In the genomic region with DNA sequence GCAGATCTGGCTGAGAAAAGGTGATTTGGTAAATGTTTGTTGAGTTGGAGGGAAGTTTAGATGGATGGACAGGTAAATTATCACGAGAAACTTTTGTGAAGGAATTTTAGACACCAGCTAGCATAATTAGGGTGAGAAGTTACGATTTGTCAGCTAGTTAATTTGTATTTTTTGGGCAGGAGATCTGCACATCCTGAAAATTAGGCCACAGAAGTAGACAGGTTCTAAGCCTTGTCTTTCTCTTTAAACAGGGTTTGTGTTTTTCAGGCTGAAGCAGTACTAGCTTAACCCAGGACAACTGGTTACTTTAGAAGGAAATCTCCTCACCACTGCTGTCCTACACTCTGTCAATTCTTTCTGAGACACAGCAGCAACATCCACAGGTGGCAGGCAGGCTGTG, we compare ENCODE assay signal across 20 cellular contexts.
"Had no signal": no experiment of that assay in that cellular context is flagged by ENCODE, and none has a peak within 500 bp of the region (broad histone marks: within the 10 kb centered on the region; RNA-seq: fewer than 3 reads in every experiment).

No MANE protein-coding gene starts in this region.

- ATAC-seq: left colon; lower lobe of right lung; naive thymus-derived CD4-positive, alpha-beta T cell; stimulated activated effector memory CD8-positive, alpha-beta T cell treated with anti-CD3 and anti-CD28 coated beads, Interleukin-12 subunit alpha, Interleukin-12 subunit beta, amount 100 ng/mL, for 72 hours had no signal

- H3K27ac Mint-ChIP-seq: stimulated activated effector memory CD8-positive, alpha-beta T cell treated with anti-CD3 and anti-CD28 coated beads, Interleukin-12 subunit alpha, Interleukin-12 subunit beta, amount 100 ng/mL, for 72 hours had no signal

- H3K36me3 ChIP-seq: prostate gland, transverse colon had no signal

- H3K27me3 ChIP-seq: esophagus squamous epithelium, heart right ventricle, sigmoid colon, testis, transverse colon had no signal

- H3K27ac ChIP-seq: coronary artery, esophagus squamous epithelium, lower lobe of right lung, prostate gland, sigmoid colon, testis, transverse colon had no signal

- H3K4me3 Mint-ChIP-seq: naive thymus-derived CD4-positive, alpha-beta T cell; nephron; stimulated activated effector memory CD8-positive, alpha-beta T cell treated with anti-CD3 and anti-CD28 coated beads, Interleukin-12 subunit alpha, Interleukin-12 subunit beta, amount 100 ng/mL, for 72 hours had no signal

- H3K27me3 Mint-ChIP-seq: naive thymus-derived CD4-positive, alpha-beta T cell had no signal

- DNase-seq: effector memory CD4-positive, alpha-beta T cell; esophagus squamous epithelium; glutamatergic neuron; hippocampal formation; left colon; left ventricle myocardium superior; lower lobe of right lung; naive thymus-derived CD4-positive, alpha-beta T cell; right cardiac atrium; sigmoid colon; stimulated activated CD4-positive, alpha-beta T cell treated with anti-CD3 and anti-CD28 coated beads, Interleukin-2, amount 100 ng/mL, for 24 hours; stimulated activated CD4-positive, alpha-beta T cell treated with anti-CD3 and anti-CD28 coated beads, Interleukin-4, amount 100 ng/mL, for 24 hours; stimulated activated naive CD4-positive, alpha-beta T cell treated with Interleukin-2 at 50 U/mL for 16 hours; testis; transverse colon had no signal

- H3K4me3 ChIP-seq: coronary artery, esophagus squamous epithelium, heart right ventricle, lower lobe of right lung, prostate gland, sigmoid colon, testis, transverse colon had no signal

- H3K9me3 ChIP-seq: esophagus squamous epithelium, prostate gland, sigmoid colon, testis, transverse colon had no signal

- H3K4me1 ChIP-seq: prostate gland, testis had no signal

- H3K4me1 Mint-ChIP-seq: stimulated activated effector memory CD8-positive, alpha-beta T cell treated with anti-CD3 and anti-CD28 coated beads, Interleukin-12 subunit alpha, Interleukin-12 subunit beta, amount 100 ng/mL, for 72 hours had no signal
